8 cellular contexts compared by ENCODE assay signal in the genomic region with DNA sequence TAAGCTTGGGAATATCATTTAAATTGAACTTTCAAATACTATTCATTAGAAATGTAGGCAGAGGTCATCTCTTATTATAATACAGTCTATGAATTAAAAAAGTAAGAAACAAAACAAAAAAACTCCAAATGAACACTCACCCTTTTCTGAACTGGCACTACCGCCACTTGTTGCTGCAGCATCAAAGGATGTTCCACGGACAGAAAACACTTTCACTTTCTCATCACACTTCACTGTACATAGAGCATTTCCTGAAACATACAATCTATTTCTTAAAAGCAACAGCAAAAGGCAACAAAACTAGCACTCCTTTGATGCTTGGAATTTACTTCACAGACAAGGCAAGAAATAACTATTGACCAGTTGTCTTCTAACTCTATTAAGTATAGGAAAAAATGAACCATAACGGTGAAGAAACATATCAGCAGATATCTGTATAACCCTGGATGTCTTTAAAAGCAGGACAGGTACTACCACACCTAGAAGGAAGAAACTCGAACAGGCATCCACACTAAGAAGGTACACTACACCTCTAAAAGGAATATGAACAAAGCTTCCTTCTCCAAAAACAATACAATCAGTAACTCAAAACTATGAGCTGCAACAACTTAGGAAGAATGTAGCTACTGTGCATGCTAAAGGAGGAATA. TPM values are rescaled to one million over a fixed set of nuclear protein-coding genes. Genes with fewer than 3 reads are reported as not detected.
DNase-seq lines count a peak whose midpoint lies in the region; ATAC-seq, FAIRE-seq and TF ChIP-seq lines count a peak whose summit lies in the region.
"Had no signal": no experiment of that assay in that cellular context is flagged by ENCODE, and none has a peak within 500 bp of the region (broad histone marks: within the 10 kb centered on the region; RNA-seq: fewer than 3 reads in every experiment).

No MANE protein-coding gene starts in this region.

- DNase-seq in GM12891 (ENCODE audit: insufficient read length, low spot score) (peak; percentile 38), NCI-H2081 treated with DMSO at 0.1 percent for 48 hours (lab: John Stamatoyannopoulos, UW) (no peak), RWPE1 (ENCODE audit: low spot score) (no peak), trophoblast cell (no peak)
- DNase-seq in natural killer cell treated with Interleukin-12 subunit alpha and Interleukin-12 subunit beta and Interleukin-15 and Interleukin-18, amount 100 ng/mL, for 72 hours (ENCODE audit: low spot score): peak; percentile 66

- POLR2A ChIA-PET in RWPE1 (lab: Yijun Ruan, JAX; ENCODE audit: low non-redundant PET): no interaction called here

- no peak overlapping the region for H3K14ac ChIP-seq in trophoblast cell (ENCODE audit: low read length)

- H2BK120ac ChIP-seq in trophoblast cell (ENCODE audit: insufficient read depth, low read length, poor library complexity): no peak overlapping the region

- no peaks in the 10 kb centered on the region for H3K79me1 ChIP-seq in trophoblast cell (ENCODE audit: low read length)

- no peaks in the 10 kb centered on the region for H3K27me3 ChIP-seq in trophoblast cell (ENCODE audit: insufficient read depth, low read length)

- H3K23ac ChIP-seq in trophoblast cell (ENCODE audit: low read length): no peak overlapping the region

- no peak overlapping the region for H3K4me3 ChIP-seq in trophoblast cell (ENCODE audit: low read depth, low read length)

- H3K27ac Mint-ChIP-seq in activated T-helper 17 cell treated with anti-CD3 and anti-CD28 coated beads, Interleukin-2, amount 50 U/mL, for 72 hours: peak overlapping the region; percentile 77
- peak overlapping the region; percentile 45 to 56 for H3K27ac Mint-ChIP-seq in natural killer cell treated with Interleukin-12 subunit alpha and Interleukin-12 subunit beta and Interleukin-15 and Interleukin-18, amount 100 ng/mL, for 72 hours

- H2AFZ ChIP-seq in trophoblast cell (ENCODE audit: insufficient read depth, low read length, poor library complexity): no peak overlapping the region

- ATAC-seq in HG02885 (IDR thresholded peaks at IDR 0.05; ENCODE audit: poor library complexity, unreplicated experiment): peak; percentile 59
- peak; percentile 78 for ATAC-seq in activated T-helper 17 cell treated with anti-CD3 and anti-CD28 coated beads, Interleukin-2, amount 50 U/mL, for 72 hours (replicated peaks)
- ATAC-seq in natural killer cell treated with Interleukin-12 subunit alpha and Interleukin-12 subunit beta and Interleukin-15 and Interleukin-18, amount 100 ng/mL, for 72 hours: peak; percentile 80 to 83

- no peak overlapping the region for H3K27ac ChIP-seq in RWPE1
- no peak overlapping the region for H3K27ac ChIP-seq in trophoblast cell (ENCODE audit: low read depth, low read length)

- H4K8ac ChIP-seq in trophoblast cell (ENCODE audit: low read depth, low read length): no peak overlapping the region

- no peak for TF ChIP-seq CTCF in RWPE1 (conservative IDR thresholded peaks at IDR 0.05; ENCODE audit: low read depth)

- no peaks in the 10 kb centered on the region for H3K79me2 ChIP-seq in trophoblast cell (ENCODE audit: control insufficient read depth, insufficient read depth, low read length, poor library complexity)

- FAIRE-seq in GM12891 (lab: Jason Lieb, UNC): peak; percentile 86
- FAIRE-seq: bronchial epithelial cell had no signal

- no peak for TF ChIP-seq POLR2A in GM12891 (IDR thresholded peaks at IDR 0.05; ENCODE audit: low read depth, low read length)

- no peak overlapping the region for H2BK5ac ChIP-seq in trophoblast cell (ENCODE audit: low read depth, low read length, poor library complexity)

- no peak overlapping the region for H4K91ac ChIP-seq in trophoblast cell (ENCODE audit: low read depth, low read length)

- H3K36me3 ChIP-seq in trophoblast cell (ENCODE audit: control insufficient read depth in 1 of 2, insufficient read depth in 2 of 2, low read length in 2 of 2): peaks cover 17 to 20% of the 10 kb centered on the region in 2 experiments

- H3K4me1 ChIP-seq in trophoblast cell (ENCODE audit: control insufficient read depth in 1 of 2, insufficient read depth in 2 of 2, low read length in 2 of 2): no peaks in the 10 kb centered on the region

- H4K12ac ChIP-seq in trophoblast cell (ENCODE audit: low read depth, low read length): no peak overlapping the region

- no peak overlapping the region for H3K9ac ChIP-seq in trophoblast cell (ENCODE audit: low read length)

- peaks cover 9% of the 10 kb centered on the region for H3K4me1 Mint-ChIP-seq in activated T-helper 17 cell treated with anti-CD3 and anti-CD28 coated beads, Interleukin-2, amount 50 U/mL, for 72 hours
- peaks cover 23 to 28% of the 10 kb centered on the region in 2 donors for H3K4me1 Mint-ChIP-seq in natural killer cell treated with Interleukin-12 subunit alpha and Interleukin-12 subunit beta and Interleukin-15 and Interleukin-18, amount 100 ng/mL, for 72 hours (ENCODE audit: low read depth in 2 of 2)

- no peaks in the 10 kb centered on the region for H3K9me3 Mint-ChIP-seq in activated T-helper 17 cell treated with anti-CD3 and anti-CD28 coated beads, Interleukin-2, amount 50 U/mL, for 72 hours
- H3K9me3 Mint-ChIP-seq in natural killer cell treated with Interleukin-12 subunit alpha and Interleukin-12 subunit beta and Interleukin-15 and Interleukin-18, amount 100 ng/mL, for 72 hours: no peaks in the 10 kb centered on the region

- H3K4me3 Mint-ChIP-seq in activated T-helper 17 cell treated with anti-CD3 and anti-CD28 coated beads, Interleukin-2, amount 50 U/mL, for 72 hours: peak overlapping the region; percentile 74
- H3K4me3 Mint-ChIP-seq in natural killer cell treated with Interleukin-12 subunit alpha and Interleukin-12 subunit beta and Interleukin-15 and Interleukin-18, amount 100 ng/mL, for 72 hours: peak overlapping the region; percentile 59

- H3K4me2 ChIP-seq in trophoblast cell (ENCODE audit: low read length): no peak overlapping the region

- H3K27me3 Mint-ChIP-seq in activated T-helper 17 cell treated with anti-CD3 and anti-CD28 coated beads, Interleukin-2, amount 50 U/mL, for 72 hours: no peaks in the 10 kb centered on the region
- H3K27me3 Mint-ChIP-seq in natural killer cell treated with Interleukin-12 subunit alpha and Interleukin-12 subunit beta and Interleukin-15 and Interleukin-18, amount 100 ng/mL, for 72 hours: no peaks in the 10 kb centered on the region

- CTCF ChIA-PET in RWPE1 (lab: Yijun Ruan, JAX): interaction anchor here (0.5 to 2.5 kb wide), 4 partner anchors 9 to 96 kb away, joined by 3 to 9 read pairs (median 4); no protein-coding TSS in a partner anchor

- WGBS in trophoblast cell (ENCODE audit: extremely low coverage, insufficient coverage, insufficient read length): no CpG with 5 or more reads among the region's 4 CpGs

- no peaks in the 10 kb centered on the region for H3K9me3 ChIP-seq in trophoblast cell (ENCODE audit: insufficient read depth, low read depth, low read length)

- peaks cover 87% of the 10 kb centered on the region for H3K36me3 Mint-ChIP-seq in activated T-helper 17 cell treated with anti-CD3 and anti-CD28 coated beads, Interleukin-2, amount 50 U/mL, for 72 hours (ENCODE audit: low read depth)
- H3K36me3 Mint-ChIP-seq in natural killer cell treated with Interleukin-12 subunit alpha and Interleukin-12 subunit beta and Interleukin-15 and Interleukin-18, amount 100 ng/mL, for 72 hours: peaks cover 11% of the 10 kb centered on the region

- no peak overlapping the region for H2BK12ac ChIP-seq in trophoblast cell (ENCODE audit: low read length)

- H3K4ac ChIP-seq in trophoblast cell (ENCODE audit: low read depth, low read length): no peak overlapping the region

- no peak overlapping the region for H2AK5ac ChIP-seq in trophoblast cell (ENCODE audit: low read length)

- no peak overlapping the region for H3K18ac ChIP-seq in trophoblast cell (ENCODE audit: low read length)

TF ChIP-seq in GM12891, 5 proteins besides CTCF, POLR2A, EP300 and RAD21:
- TF ChIP-seq POU2F2 (IDR thresholded peaks at IDR 0.05; ENCODE audit: low read depth, low read length) (no peak), PAX5 (IDR thresholded peaks at IDR 0.05; ENCODE audit: insufficient read depth, low read length, severe bottlenecking) (no peak), SPI1 (IDR thresholded peaks at IDR 0.05; ENCODE audit: low read depth, low read length) (no peak)

RNA-seq across cellular contexts. Expression of a gene that starts 24.9 kb away (rescaled TPM):
- 213 TPM for polyA plus RNA-seq in GM12891 (2012; ENCODE audit: low read depth, missing spikeins)
- total RNA-seq in activated T-helper 17 cell treated with anti-CD3 and anti-CD28 coated beads, Interleukin-2, amount 50 U/mL, for 72 hours: 100 to 1,000 TPM; 113 to 185 TPM
- total RNA-seq in natural killer cell treated with Interleukin-12 subunit alpha and Interleukin-12 subunit beta and Interleukin-15 and Interleukin-18, amount 100 ng/mL, for 72 hours: 100 to 1,000 TPM; 120 to 160 TPM
- polyA plus RNA-seq in trophoblast cell (2013): 82.1 and 86.6 TPM in 2 replicates

RNA-seq across cellular contexts. Expression of a gene that starts 50.2 kb away (rescaled TPM):
- polyA plus RNA-seq in GM12891 (2012; ENCODE audit: low read depth, missing spikeins): 2.6 TPM
- under 1 TPM in 1 of 2 donors, not detected in 1; 0.35 TPM for total RNA-seq in activated T-helper 17 cell treated with anti-CD3 and anti-CD28 coated beads, Interleukin-2, amount 50 U/mL, for 72 hours
- total RNA-seq in natural killer cell treated with Interleukin-12 subunit alpha and Interleukin-12 subunit beta and Interleukin-15 and Interleukin-18, amount 100 ng/mL, for 72 hours: 1 to 10 TPM in 1 of 2 donors, under 1 TPM in 1; 0.73 to 1.0 TPM
- 0.19 and 0.29 TPM in 2 replicates for polyA plus RNA-seq in trophoblast cell (2013)

Comparison
In these comparisons a context has a peak if more than half of its experiments do, and no peak if none do; other contexts are left out.
1. DNase-seq: peak in GM12891 (single experiment) and natural killer cell treated with Interleukin-12 subunit alpha and Interleukin-12 subunit beta and Interleukin-15 and Interleukin-18, amount 100 ng/mL, for 72 hours (single experiment); none in NCI-H2081 treated with DMSO at 0.1 percent for 48 hours (single experiment), RWPE1 (single experiment) and trophoblast cell (0 of 2).
2. Peak in every context shown above with its lines, with median percentiles within 50 percentile points of each other: ATAC-seq.